In the genomic region with DNA sequence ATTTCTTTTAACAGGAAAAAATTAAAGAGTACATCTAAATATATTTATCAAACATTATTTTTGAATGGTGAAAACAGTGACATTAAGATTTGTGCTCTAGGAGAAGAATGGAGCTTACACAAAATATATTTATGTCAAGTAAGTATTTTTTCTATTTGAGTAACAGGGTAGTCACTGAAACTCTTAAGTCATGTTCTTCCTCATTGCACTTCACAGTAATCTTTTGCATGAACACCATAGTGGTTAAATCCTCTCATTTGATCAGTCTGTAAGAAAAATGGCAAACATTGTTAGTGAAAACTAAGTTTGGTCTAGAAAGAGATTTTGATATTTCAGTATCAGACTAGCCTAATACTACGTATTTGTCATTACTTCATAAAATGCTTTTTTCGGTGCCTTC, we compare ENCODE assay signal across 21 cellular contexts.
"Had no signal": no experiment of that assay in that cellular context is flagged by ENCODE, and none has a peak within 500 bp of the region (broad histone marks: within the 10 kb centered on the region; RNA-seq: fewer than 3 reads in every experiment).

No MANE protein-coding gene starts in this region.

- DNase-seq: activated CD4-positive, alpha-beta T cell treated with anti-CD3 and anti-CD28 coated beads, Interleukin-2, amount 50 U/mL, for 48 hours; activated CD4-positive, CD25-positive, alpha-beta regulatory T cell treated with anti-CD3 and anti-CD28 coated beads, Interleukin-2, amount 50 U/mL, for 72 hours; activated gamma-delta T cell treated with Interleukin-2 at 50 U/mL for 16 hours; amygdala; body of pancreas; caudate nucleus; left colon; nephron progenitor cell; occipital lobe; right cardiac atrium; stimulated activated CD4-positive, alpha-beta T cell treated with anti-CD3 and anti-CD28 coated beads, Interleukin-4, amount 100 ng/mL, for 4 hours; stimulated activated CD8-positive, alpha-beta memory T cell treated with anti-CD3 and anti-CD28 coated beads, Interleukin-4, amount 100 ng/mL, for 48 hours; stimulated activated naive CD8-positive, alpha-beta T cell treated with anti-CD3 and anti-CD28 coated beads, Interleukin-15, Interleukin-2, amounts not matched to agents 100 U/mL and 50 U/mL, for 24 hours; transverse colon had no signal

- H3K4me1 ChIP-seq: prostate gland had no signal

- H3K27me3 ChIP-seq: body of pancreas, transverse colon, vagina had no signal

- H3K27ac ChIP-seq: body of pancreas, prostate gland, transverse colon, vagina had no signal

- H3K9me3 ChIP-seq: body of pancreas, prostate gland, transverse colon, vagina had no signal

- H3K4me3 ChIP-seq: body of pancreas, lung, prostate gland, smooth muscle cell, transverse colon, vagina had no signal

- ATAC-seq: body of pancreas; esophagus mucosa; left colon; right cardiac atrium; stimulated activated naive CD8-positive, alpha-beta T cell treated with anti-CD3 and anti-CD28 coated beads, Interleukin-15, Interleukin-2, amounts not matched to agents 100 U/mL and 50 U/mL, for 24 hours had no signal

- FAIRE-seq: colon, islet of Langerhans had no signal

- H3K36me3 ChIP-seq: prostate gland, vagina had no signal

- H3K4me2 ChIP-seq: smooth muscle cell had no signal
